8 cellular contexts compared by ENCODE assay signal in genomic region chr1:8687053-8687452, GRCh38.
DNase-seq lines count a peak whose midpoint lies in the region; ATAC-seq and TF ChIP-seq lines count a peak whose summit lies in the region.
"Had no signal": no experiment of that assay in that cellular context is flagged by ENCODE, and none has a peak within 500 bp of the region (broad histone marks: within the 10 kb centered on the region; RNA-seq: fewer than 3 reads in every experiment).

No MANE protein-coding gene starts in this region.

- H4K20me1 ChIP-seq in GM23248 (ENCODE audit: insufficient read depth) = no peaks in the 10 kb centered on the region
- peaks cover 7% of the 10 kb centered on the region for H4K20me1 ChIP-seq in PC-9 (ENCODE audit: insufficient read depth)

- DNase-seq in GM23248 (peak; percentile 50), NCI-H82 (lab: John Stamatoyannopoulos, UW) (peak; percentile 83), fibroblast of pulmonary artery (ENCODE audit: low read depth) (peak; percentile 62), smooth muscle cell of the brain vasculature (ENCODE audit: low read depth, low spot score) (peak; percentile 60), PC-9 (no peak)
- DNase-seq: activated naive CD8-positive, alpha-beta T cell treated with anti-CD3 and anti-CD28 coated beads, Interleukin-2, amount 10 ng/mL, durations not matched to agents 7 days and 5 days had no signal

- no peak overlapping the region for H3K4me3 ChIP-seq in GM23248
- peak overlapping the region; percentile 18 for H3K4me3 ChIP-seq in fibroblast of pulmonary artery (replicated peaks; ENCODE audit: low read depth, low read length)
- no peak overlapping the region for H3K4me3 ChIP-seq in PC-9

- no peaks in the 10 kb centered on the region for H3K9me3 ChIP-seq in GM23248 (ENCODE audit: low read depth)
- no peaks in the 10 kb centered on the region for H3K9me3 ChIP-seq in PC-9 (ENCODE audit: insufficient read depth, low read depth)

- no peaks in the 10 kb centered on the region for H3K27me3 ChIP-seq in GM23248 (replicated peaks; ENCODE audit: insufficient read depth)
- H3K27me3 ChIP-seq in PC-9 (ENCODE audit: insufficient read depth, low read depth) = no peaks in the 10 kb centered on the region

- peak overlapping the region; percentile 2; the same call in 1 of the 2 replicates for H3K9ac ChIP-seq in GM23248

- H3K9me2 ChIP-seq in GM23248 (ENCODE audit: insufficient read depth) (no peaks in the 10 kb centered on the region), PC-9 (ENCODE audit: insufficient read depth) (no peaks in the 10 kb centered on the region)

- POLR2A ChIA-PET in PC-9 (lab: Charles Lee; ENCODE audit: unreplicated experiment) = no interaction called here

- in situ Hi-C loops in GM23248 (cut with MboI) = no loop called here

- H3K36me3 ChIP-seq in GM23248 (ENCODE audit: low read depth) (no peaks in the 10 kb centered on the region), PC-9 (ENCODE audit: low read depth) (no peaks in the 10 kb centered on the region)

- intact Hi-C loops in PC-9 (cut with micrococcal nuclease; ENCODE audit: unreplicated experiment) = no loop called here

- H3K4me1 ChIP-seq in GM23248 (ENCODE audit: insufficient read depth) = peaks cover 13% of the 10 kb centered on the region
- peaks cover 13% of the 10 kb centered on the region for H3K4me1 ChIP-seq in PC-9 (replicated peaks; ENCODE audit: insufficient read depth)

- TF ChIP-seq CTCF in fibroblast of pulmonary artery (IDR thresholded peaks at IDR 0.05; ENCODE audit: low read length, missing control alignments) = no peak
- TF ChIP-seq CTCF in PC-9 (conservative IDR thresholded peaks at IDR 0.05) = no peak

- CTCF ChIA-PET in PC-9 (lab: Charles Lee) = interaction anchor here (0.7 kb wide), 1 partner anchor 681 kb away, joined by 4 read pairs; no protein-coding TSS in a partner anchor

- ATAC-seq in GM18498 (IDR thresholded peaks at IDR 0.05; ENCODE audit: unreplicated experiment) (no peak), GM19455 (IDR thresholded peaks at IDR 0.05; ENCODE audit: unreplicated experiment) (no peak)

- H3K79me2 ChIP-seq in GM23248 (ENCODE audit: insufficient read depth) (peaks cover 93% of the 10 kb centered on the region), PC-9 (ENCODE audit: low read depth) (peaks cover 86% of the 10 kb centered on the region)

- no peak overlapping the region for H3K4me2 ChIP-seq in GM23248 (ENCODE audit: unreplicated experiment)
- H3K4me2 ChIP-seq in PC-9 = no peak overlapping the region

- BruUV-seq in PC-9 (replicated peaks; lab: Mats Ljungman, UMichigan) = no TSS peak

- H2AFZ ChIP-seq in GM23248 (no peak overlapping the region; the same call in 1 of the 2 replicates), PC-9 (no peak overlapping the region)

- WGBS in GM23248 (ENCODE audit: low coverage in 1 of 2, low lambda C conversion rate in 2 of 2, missing lambda C conversion rate in 2 of 2), 2 experiments = 28 to 38% methylated on average over 4 of the region's 4 CpGs

- H3K27ac ChIP-seq in GM23248 = peak overlapping the region; percentile 11; the same call in 1 of the 2 replicates
- H3K27ac ChIP-seq in PC-9 = no peak overlapping the region

- H3F3A ChIP-seq in GM23248 (ENCODE audit: insufficient read depth) (no peaks in the 10 kb centered on the region), PC-9 (ENCODE audit: insufficient read depth, low read depth) (no peaks in the 10 kb centered on the region; the same call in 1 of the 2 replicates)

Comparison
In these comparisons a context has a peak if more than half of its experiments do, and no peak if none do; other contexts are left out.
1. DNase-seq: peak in GM23248 (single experiment), NCI-H82 (single experiment), fibroblast of pulmonary artery (single experiment) and smooth muscle cell of the brain vasculature (single experiment); none in PC-9 (0 of 2).